ENCODE assay signal across 11 cellular contexts in the genomic region with DNA sequence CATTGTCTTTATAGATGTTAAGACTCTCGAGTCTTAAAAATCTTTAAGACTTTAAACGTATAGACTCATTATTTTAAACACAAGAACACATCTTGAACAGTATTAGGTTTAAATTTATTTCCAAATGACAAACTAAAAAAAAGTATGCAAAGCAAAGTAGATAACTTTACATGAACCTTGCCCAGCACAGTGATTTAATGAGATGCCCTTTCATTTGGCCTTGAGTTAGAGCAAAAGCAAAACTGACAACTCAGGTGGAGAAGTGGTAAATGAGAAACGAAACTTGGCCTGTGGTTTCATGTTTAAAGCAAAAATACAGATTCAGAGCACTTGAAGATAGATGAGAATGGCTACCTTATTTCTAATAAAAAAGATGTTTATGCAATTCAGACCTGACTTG. TPM values are rescaled to one million over a fixed set of nuclear protein-coding genes. Genes with fewer than 3 reads are reported as not detected.
DNase-seq lines count a peak whose midpoint lies in the region; ATAC-seq and TF ChIP-seq lines count a peak whose summit lies in the region.
"Had no signal": no experiment of that assay in that cellular context is flagged by ENCODE, and none has a peak within 500 bp of the region (broad histone marks: within the 10 kb centered on the region; RNA-seq: fewer than 3 reads in every experiment).

No MANE protein-coding gene starts in this region.

- H3K36me3 Mint-ChIP-seq in activated CD4-positive, alpha-beta memory T cell treated with anti-CD3 and anti-CD28 coated beads for 36 hours = no peaks in the 10 kb centered on the region
- H3K36me3 Mint-ChIP-seq: neural progenitor cell had no signal

- H3K4me1 Mint-ChIP-seq in activated CD4-positive, alpha-beta memory T cell treated with anti-CD3 and anti-CD28 coated beads for 36 hours (ENCODE audit: low read depth) = peaks cover 57% of the 10 kb centered on the region
- H3K4me1 Mint-ChIP-seq: neural progenitor cell had no signal

- H3K27ac Mint-ChIP-seq in activated CD4-positive, alpha-beta memory T cell treated with anti-CD3 and anti-CD28 coated beads for 36 hours = peak overlapping the region; percentile 69
- H3K27ac Mint-ChIP-seq: neural progenitor cell had no signal

- no peak overlapping the region for H3K4me3 Mint-ChIP-seq in activated CD4-positive, alpha-beta memory T cell treated with anti-CD3 and anti-CD28 coated beads for 36 hours
- H3K4me3 Mint-ChIP-seq: neural progenitor cell had no signal

- TF ChIP-seq CTCF in GM13976 (IDR thresholded peaks at IDR 0.05; ENCODE audit: borderline replicate concordance, control extremely low read depth, extremely low read depth, insufficient read depth, missing control alignments) (no peak), omental fat pad (IDR thresholded peaks at IDR 0.05) (no peak)

- intact Hi-C loops in activated CD4-positive, alpha-beta memory T cell treated with anti-CD3 and anti-CD28 coated beads for 36 hours (cut with micrococcal nuclease) = loop anchor here (1.0 kb wide), 1 partner anchor 16 kb away; no protein-coding TSS in a partner anchor
- intact Hi-C loops in head of caudate nucleus (cut with DNase I) = no loop called here

- POLR2A ChIA-PET in activated CD4-positive, alpha-beta memory T cell treated with anti-CD3 and anti-CD28 coated beads for 36 hours (lab: Charles Lee) = interaction anchor here (1.3 kb wide), 1 partner anchor 17 kb away, joined by 7 read pairs; no protein-coding TSS in a partner anchor

- no peaks in the 10 kb centered on the region for H3K9me3 Mint-ChIP-seq in activated CD4-positive, alpha-beta memory T cell treated with anti-CD3 and anti-CD28 coated beads for 36 hours
- H3K9me3 Mint-ChIP-seq: neural progenitor cell had no signal

- CTCF ChIA-PET in activated CD4-positive, alpha-beta memory T cell treated with anti-CD3 and anti-CD28 coated beads for 36 hours (lab: Charles Lee) = interaction anchor here (1.0 kb wide), 1 partner anchor 11 kb away, joined by 3 read pairs; no protein-coding TSS in a partner anchor

- ATAC-seq in GM19463 (IDR thresholded peaks at IDR 0.05; ENCODE audit: unreplicated experiment) = peak; percentile 35
- ATAC-seq in HG03103 (IDR thresholded peaks at IDR 0.05; ENCODE audit: low read depth, unreplicated experiment) = peak; percentile 38
- no peak for ATAC-seq in omental fat pad (ENCODE audit: low FRiP score)

- in situ Hi-C loops in GM13976 (cut with MboI; ENCODE audit: low sequenced_read_pairs, unreplicated experiment) = no loop called here

- DNase-seq in GM13976 (ENCODE audit: low spot score) (peak; percentile 38), omental fat pad (ENCODE audit: low spot score) (no peak), head of caudate nucleus (no peak), mucosa of gallbladder (ENCODE audit: low spot score) (no peak), activated gamma-delta T cell treated with Interleukin-2 at 50 U/mL for 16 hours (no peak)
- DNase-seq in activated CD4-positive, alpha-beta memory T cell treated with anti-CD3 and anti-CD28 coated beads for 36 hours = no peak
- DNase-seq: glutamatergic neuron, SK-N-SH had no signal

- H3K27me3 Mint-ChIP-seq in activated CD4-positive, alpha-beta memory T cell treated with anti-CD3 and anti-CD28 coated beads for 36 hours = no peaks in the 10 kb centered on the region

RNA-seq across cellular contexts. Expression of a gene that starts 8.6 kb away (rescaled TPM):
- 1 to 10 TPM; 2.8 to 3.0 TPM for total RNA-seq in activated CD4-positive, alpha-beta memory T cell treated with anti-CD3 and anti-CD28 coated beads for 36 hours
- total RNA-seq in omental fat pad = under 1 TPM in 1 of 4 donors, not detected in 3; 0.44 TPM
- total RNA-seq in mucosa of gallbladder = 0.17 TPM

RNA-seq across cellular contexts. Expression of a gene that starts 17.6 kb away (rescaled TPM):
- 100 to 1,000 TPM; 199 to 208 TPM for total RNA-seq in activated CD4-positive, alpha-beta memory T cell treated with anti-CD3 and anti-CD28 coated beads for 36 hours
- total RNA-seq in omental fat pad (100 to 1,000 TPM; 116 to 155 (median 139) TPM), mucosa of gallbladder (69.4 TPM)

RNA-seq across cellular contexts. Expression of a gene that starts 42.9 kb away (rescaled TPM):
- not detected for total RNA-seq in activated CD4-positive, alpha-beta memory T cell treated with anti-CD3 and anti-CD28 coated beads for 36 hours
- total RNA-seq in omental fat pad (not detected), mucosa of gallbladder (not detected)

RNA-seq across cellular contexts. Expression of a gene that starts 53.1 kb away (rescaled TPM):
- 10 to 100 TPM; 36.0 to 39.2 TPM for total RNA-seq in activated CD4-positive, alpha-beta memory T cell treated with anti-CD3 and anti-CD28 coated beads for 36 hours
- total RNA-seq in omental fat pad (10 to 100 TPM; 10.6 to 27.7 (median 15.1) TPM), mucosa of gallbladder (16.7 TPM)
